Comparison of ENCODE assay signal across 10 cellular contexts in genomic region chr12:132154341-132154761, GRCh38. TPM values are rescaled to one million over a fixed set of nuclear protein-coding genes. Genes with fewer than 3 reads are reported as not detected.
DNase-seq lines count a peak whose midpoint lies in the region; ATAC-seq and TF ChIP-seq lines count a peak whose summit lies in the region.
"Had no signal": no experiment of that assay in that cellular context is flagged by ENCODE, and none has a peak within 500 bp of the region (broad histone marks: within the 10 kb centered on the region; RNA-seq: fewer than 3 reads in every experiment).

No MANE protein-coding gene starts in this region.

- no peaks in the 10 kb centered on the region for H3K27me3 Mint-ChIP-seq in Caco-2 (ENCODE audit: insufficient read depth, unreplicated experiment)

- no peaks in the 10 kb centered on the region for H3K9me3 Mint-ChIP-seq in stimulated activated effector memory CD8-positive, alpha-beta T cell treated with anti-CD3 and anti-CD28 coated beads, Interleukin-12 subunit alpha, Interleukin-12 subunit beta, amount 100 ng/mL, for 72 hours
- H3K9me3 Mint-ChIP-seq in Caco-2 (ENCODE audit: unreplicated experiment) = no peaks in the 10 kb centered on the region
- H3K9me3 Mint-ChIP-seq: T-helper 1 cell treated with Interleukin-12 subunit alpha and Interleukin-12 subunit beta and Interleukin-4 antibody, amounts not matched to agents 30 μg/mL and 1 μg/mL, for 36 hours had no signal

- H3K4me1 Mint-ChIP-seq in stimulated activated effector memory CD8-positive, alpha-beta T cell treated with anti-CD3 and anti-CD28 coated beads, Interleukin-12 subunit alpha, Interleukin-12 subunit beta, amount 100 ng/mL, for 72 hours = no peaks in the 10 kb centered on the region
- H3K4me1 Mint-ChIP-seq in Caco-2 (ENCODE audit: low read depth, unreplicated experiment) = no peaks in the 10 kb centered on the region

- no peak overlapping the region for H3K27ac Mint-ChIP-seq in stimulated activated effector memory CD8-positive, alpha-beta T cell treated with anti-CD3 and anti-CD28 coated beads, Interleukin-12 subunit alpha, Interleukin-12 subunit beta, amount 100 ng/mL, for 72 hours
- no peak overlapping the region for H3K27ac Mint-ChIP-seq in Caco-2 (ENCODE audit: unreplicated experiment)
- H3K27ac Mint-ChIP-seq: T-helper 1 cell treated with Interleukin-12 subunit alpha and Interleukin-12 subunit beta and Interleukin-4 antibody, amounts not matched to agents 30 μg/mL and 1 μg/mL, for 36 hours had no signal

- H3K27me3 ChIP-seq in foreskin keratinocyte (no peaks in the 10 kb centered on the region), gastroesophageal sphincter (no peaks in the 10 kb centered on the region), Caco-2 (replicated peaks; ENCODE audit: control insufficient read depth, insufficient read depth, low read length) (no peaks in the 10 kb centered on the region)
- H3K27me3 ChIP-seq: vagina had no signal

- POLR2A ChIA-PET in Caco-2 (lab: Charles Lee) = interaction anchor here (0.6 kb wide), 1 partner anchor 252 kb away, joined by 4 read pairs; no protein-coding TSS in a partner anchor

- no TSS peak for BruUV-seq in Caco-2 (replicated peaks; lab: Mats Ljungman, UMichigan)

- no peak for TF ChIP-seq POLR2A in gastroesophageal sphincter (IDR thresholded peaks at IDR 0.05)

- H3K4me3 Mint-ChIP-seq in stimulated activated effector memory CD8-positive, alpha-beta T cell treated with anti-CD3 and anti-CD28 coated beads, Interleukin-12 subunit alpha, Interleukin-12 subunit beta, amount 100 ng/mL, for 72 hours = no peak overlapping the region
- no peak overlapping the region for H3K4me3 Mint-ChIP-seq in Caco-2 (ENCODE audit: unreplicated experiment)
- H3K4me3 Mint-ChIP-seq: T-helper 1 cell treated with Interleukin-12 subunit alpha and Interleukin-12 subunit beta and Interleukin-4 antibody, amounts not matched to agents 30 μg/mL and 1 μg/mL, for 36 hours had no signal

- intact Hi-C loops in Caco-2 (cut with micrococcal nuclease; ENCODE audit: unreplicated experiment) = loop anchor here (1.0 to 2.0 kb wide), 2 partner anchors 65 to 260 kb away; no protein-coding TSS in a partner anchor

- CTCF ChIA-PET in Caco-2 (lab: Charles Lee) = interaction anchor here (0.6 to 1.5 kb wide), 13 partner anchors 8 to 407 kb away, joined by 3 to 44 read pairs (median 4); no protein-coding TSS in a partner anchor

- TF ChIP-seq CTCF in foreskin keratinocyte (conservative IDR thresholded peaks at IDR 0.05) (no peak), gastroesophageal sphincter (IDR thresholded peaks at IDR 0.05) (no peak), Caco-2 (IDR thresholded peaks at IDR 0.05; ENCODE audit: insufficient read depth in 1 of 2, low read depth in 1 of 2, low read length in 1 of 2, severe bottlenecking in 1 of 2, unreplicated experiment in 1 of 2) (no peak)

- no peaks in the 10 kb centered on the region for H3K36me3 Mint-ChIP-seq in stimulated activated effector memory CD8-positive, alpha-beta T cell treated with anti-CD3 and anti-CD28 coated beads, Interleukin-12 subunit alpha, Interleukin-12 subunit beta, amount 100 ng/mL, for 72 hours
- peaks cover 12% of the 10 kb centered on the region for H3K36me3 Mint-ChIP-seq in Caco-2 (ENCODE audit: insufficient read depth, unreplicated experiment)

- WGBS in gastroesophageal sphincter (ENCODE audit: low coverage in 1 of 2), 2 donors = 94% methylated on average over 3 of the region's 21 CpGs; no CpG with 5 or more reads in 1 of the 2 donors

- H3K4me3 ChIP-seq in gastroesophageal sphincter (peak overlapping the region in 1 of 2 donors; percentile 42), Caco-2 (ENCODE audit: low read depth, low read length) (no peak overlapping the region)

- DNase-seq in NCI-H82 (lab: John Stamatoyannopoulos, UW) = peak; percentile 49
- no peak for DNase-seq in NCI-H82 treated with DMSO at 0.1 percent for 48 hours (lab: John Stamatoyannopoulos, UW; ENCODE audit: unreplicated experiment)
- no peak for DNase-seq in foreskin keratinocyte
- no peak for DNase-seq in stimulated activated effector memory CD8-positive, alpha-beta T cell treated with anti-CD3 and anti-CD28 coated beads, Interleukin-12 subunit alpha, Interleukin-12 subunit beta, amount 100 ng/mL, for 72 hours (ENCODE audit: low spot score in 2 of 2)
- DNase-seq in Caco-2 = no peak
- DNase-seq in activated T-cell treated with anti-CD3 and anti-CD28 coated beads, Interleukin-2, amount 50 U/mL, for 48 hours = no peak

- no peak for TF ChIP-seq EP300 in gastroesophageal sphincter (IDR thresholded peaks at IDR 0.05)

- no peaks in the 10 kb centered on the region for H3K4me1 ChIP-seq in foreskin keratinocyte
- peaks cover 0 to 11% (median 5%) of the 10 kb centered on the region in 3 donors for H3K4me1 ChIP-seq in gastroesophageal sphincter
- no peaks in the 10 kb centered on the region for H3K4me1 ChIP-seq in Caco-2

- ATAC-seq in HG03342 (IDR thresholded peaks at IDR 0.05; ENCODE audit: unreplicated experiment) (peak; percentile 12), foreskin keratinocyte (peak; percentile 5), gastroesophageal sphincter (no peak)
- peak; percentile 6 for ATAC-seq in stimulated activated effector memory CD8-positive, alpha-beta T cell treated with anti-CD3 and anti-CD28 coated beads, Interleukin-12 subunit alpha, Interleukin-12 subunit beta, amount 100 ng/mL, for 72 hours

- peaks cover 0 to 49% of the 10 kb centered on the region in 2 donors for H3K36me3 ChIP-seq in gastroesophageal sphincter
- peaks cover 7% of the 10 kb centered on the region for H3K36me3 ChIP-seq in Caco-2 (ENCODE audit: control insufficient read depth, insufficient read depth, low read length)

- H3K27ac ChIP-seq in foreskin keratinocyte (no peak overlapping the region), gastroesophageal sphincter (no peak overlapping the region)
- H3K27ac ChIP-seq: vagina had no signal

- H3K9me3 ChIP-seq in gastroesophageal sphincter = no peaks in the 10 kb centered on the region
- H3K9me3 ChIP-seq in Caco-2 = no peaks in the 10 kb centered on the region
- H3K9me3 ChIP-seq: vagina had no signal

RNA-seq across cellular contexts. Expression of gene NOC4L, which starts 10.1 kb away (rescaled TPM):
- total RNA-seq in foreskin keratinocyte (24.6 and 32.2 TPM in 2 replicates), gastroesophageal sphincter (10 to 100 TPM in 2 of 4 donors, 1 to 10 TPM in 2; 7.5 to 13.4 (median 9.5) TPM), Caco-2 (2022) (39.6 and 40.7 TPM in 2 replicates)
- 38.2 and 42.4 TPM in 2 replicates for polyA plus RNA-seq in foreskin keratinocyte

RNA-seq across cellular contexts. Expression of gene DDX51, which starts 10.2 kb away (rescaled TPM):
- total RNA-seq in foreskin keratinocyte (12.0 and 17.8 TPM in 2 replicates), gastroesophageal sphincter (10 to 100 TPM in 3 of 4 donors, 1 to 10 TPM in 1; 4.8 to 14.7 (median 11.7) TPM), Caco-2 (2022) (35.5 and 40.4 TPM in 2 replicates)
- polyA plus RNA-seq in foreskin keratinocyte = 17.1 and 19.6 TPM in 2 replicates
